In genomic region chr1:92298213-92298572, GRCh38 we compare ENCODE assay signal across 8 cellular contexts. TPM values are rescaled to one million over a fixed set of nuclear protein-coding genes. Genes with fewer than 3 reads are reported as not detected.
A peak's percentile ranks its signal among the peaks of the same experiment; 100 is the strongest.
DNase-seq lines count a peak whose midpoint lies in the region; ATAC-seq and TF ChIP-seq lines count a peak whose summit lies in the region.

No MANE protein-coding gene starts in this region.

- intact Hi-C loops in tibial artery (cut with DNase I; ENCODE audit: low total_unique reads) = no loop called here

- peaks cover 52% of the 10 kb centered on the region for H3K4me1 Mint-ChIP-seq in activated naive CD4-positive, alpha-beta T cell treated with anti-CD3 and anti-CD28 coated beads, Interleukin-2, amount 50 U/mL, for 24 hours
- H3K4me1 Mint-ChIP-seq in activated naive CD8-positive, alpha-beta T cell treated with anti-CD3 and anti-CD28 coated beads, Interleukin-2, amount 10 ng/mL, durations not matched to agents 7 days and 5 days = peaks cover 28% of the 10 kb centered on the region

- no peaks in the 10 kb centered on the region for H3K9me3 Mint-ChIP-seq in activated naive CD4-positive, alpha-beta T cell treated with anti-CD3 and anti-CD28 coated beads, Interleukin-2, amount 50 U/mL, for 24 hours
- H3K9me3 Mint-ChIP-seq in activated naive CD8-positive, alpha-beta T cell treated with anti-CD3 and anti-CD28 coated beads, Interleukin-2, amount 10 ng/mL, durations not matched to agents 7 days and 5 days = no peaks in the 10 kb centered on the region

- H3K4me3 ChIP-seq in tibial artery = peak overlapping the region; percentile 77 to 98

- POLR2A ChIA-PET in activated naive CD8-positive, alpha-beta T cell treated with anti-CD3 and anti-CD28 coated beads, Interleukin-2, amount 10 ng/mL, durations not matched to agents 7 days and 5 days (lab: Charles Lee) = interaction anchor here (0.6 to 1.0 kb wide), 6 partner anchors 11 to 1276 kb away, joined by 3 to 5 read pairs (median 4); partner anchors contain the start of gene ZNF644

- H3K36me3 ChIP-seq in tibial artery = peaks cover 0 to 21% (median 0%) of the 10 kb centered on the region in 3 donors

- TF ChIP-seq CTCF in tibial artery (IDR thresholded peaks at IDR 0.05) = peak in 1 of 2 experiments; percentile 9

- H3K27ac Mint-ChIP-seq in activated naive CD4-positive, alpha-beta T cell treated with anti-CD3 and anti-CD28 coated beads, Interleukin-2, amount 50 U/mL, for 24 hours = peak overlapping the region; percentile 97
- peak overlapping the region; percentile 99 for H3K27ac Mint-ChIP-seq in activated naive CD8-positive, alpha-beta T cell treated with anti-CD3 and anti-CD28 coated beads, Interleukin-2, amount 10 ng/mL, durations not matched to agents 7 days and 5 days

- H3K9me3 ChIP-seq in tibial artery = no peaks in the 10 kb centered on the region

- peaks cover 19% of the 10 kb centered on the region for H3K36me3 Mint-ChIP-seq in activated naive CD4-positive, alpha-beta T cell treated with anti-CD3 and anti-CD28 coated beads, Interleukin-2, amount 50 U/mL, for 24 hours
- H3K36me3 Mint-ChIP-seq in activated naive CD8-positive, alpha-beta T cell treated with anti-CD3 and anti-CD28 coated beads, Interleukin-2, amount 10 ng/mL, durations not matched to agents 7 days and 5 days = peaks cover 25% of the 10 kb centered on the region

- no peak for DNase-seq in activated naive CD4-positive, alpha-beta T cell treated with anti-CD3 and anti-CD28 coated beads, Interleukin-2, amount 50 U/mL, for 16 hours
- no peak for DNase-seq in activated naive CD8-positive, alpha-beta T cell treated with anti-CD3 and anti-CD28 coated beads, Interleukin-2, amount 10 ng/mL, durations not matched to agents 7 days and 5 days
- DNase-seq in tibial artery = no peak
- DNase-seq in stimulated activated CD4-positive, alpha-beta T cell treated with anti-CD3 and anti-CD28 coated beads, Interleukin-4, amount 100 ng/mL, for 24 hours = no peak
- DNase-seq in EL = no peak

- peak overlapping the region; percentile 97 for H3K4me3 Mint-ChIP-seq in activated naive CD4-positive, alpha-beta T cell treated with anti-CD3 and anti-CD28 coated beads, Interleukin-2, amount 50 U/mL, for 24 hours
- H3K4me3 Mint-ChIP-seq in activated naive CD8-positive, alpha-beta T cell treated with anti-CD3 and anti-CD28 coated beads, Interleukin-2, amount 10 ng/mL, durations not matched to agents 7 days and 5 days = peak overlapping the region; percentile 99

- no peak for ATAC-seq in activated naive CD8-positive, alpha-beta T cell treated with anti-CD3 and anti-CD28 coated beads, Interleukin-2, amount 10 ng/mL, durations not matched to agents 7 days and 5 days (ENCODE audit: low read depth)
- no peak for ATAC-seq in HG02970 (IDR thresholded peaks at IDR 0.05; ENCODE audit: low FRiP score, unreplicated experiment)

- H3K27ac ChIP-seq in layer of hippocampus (ENCODE audit: low read depth, low read length) (peak overlapping the region; percentile 88), tibial artery (peak overlapping the region; percentile 87 to 95)

- peaks cover 0 to 15% (median 11%) of the 10 kb centered on the region in 4 donors for H3K4me1 ChIP-seq in tibial artery

- H3K27me3 ChIP-seq in layer of hippocampus (ENCODE audit: control insufficient read depth, insufficient read depth, low read length) (no peaks in the 10 kb centered on the region), tibial artery (no peaks in the 10 kb centered on the region)

- H3K27me3 Mint-ChIP-seq in activated naive CD4-positive, alpha-beta T cell treated with anti-CD3 and anti-CD28 coated beads, Interleukin-2, amount 50 U/mL, for 24 hours = no peaks in the 10 kb centered on the region
- no peaks in the 10 kb centered on the region for H3K27me3 Mint-ChIP-seq in activated naive CD8-positive, alpha-beta T cell treated with anti-CD3 and anti-CD28 coated beads, Interleukin-2, amount 10 ng/mL, durations not matched to agents 7 days and 5 days

RNA-seq across cellular contexts. Expression of gene GLMN, which starts 0.6 kb away (rescaled TPM):
- 10 to 100 TPM; 17.3 to 17.8 TPM for total RNA-seq in activated naive CD8-positive, alpha-beta T cell treated with anti-CD3 and anti-CD28 coated beads, Interleukin-2, amount 10 ng/mL, durations not matched to agents 7 days and 5 days

RNA-seq across cellular contexts. Expression of gene RPAP2, which starts 0.7 kb away (rescaled TPM):
- total RNA-seq in activated naive CD8-positive, alpha-beta T cell treated with anti-CD3 and anti-CD28 coated beads, Interleukin-2, amount 10 ng/mL, durations not matched to agents 7 days and 5 days = 10 to 100 TPM; 32.7 to 37.5 TPM
